Comparison of ENCODE assay signal across 8 cellular contexts in genomic region chr6:12060780-12061619, GRCh38. TPM values are rescaled to one million over a fixed set of nuclear protein-coding genes. Genes with fewer than 3 reads are reported as not detected.
DNase-seq lines count a peak whose midpoint lies in the region; ATAC-seq, FAIRE-seq and TF ChIP-seq lines count a peak whose summit lies in the region.

No MANE protein-coding gene starts in this region.

- WGBS in A549 (ENCODE audit: missing lambda C conversion rate), result 49% methylated on average over 13 of the region's 15 CpGs

- H3K36me3 ChIP-seq in brain microvascular endothelial cell (replicated peaks) (no peaks in the 10 kb centered on the region), WERI-Rb-1 (no peaks in the 10 kb centered on the region)

- H3K27me3 ChIP-seq in brain microvascular endothelial cell (replicated peaks) (no peaks in the 10 kb centered on the region), WERI-Rb-1 (ENCODE audit: insufficient read depth, low read depth, severe bottlenecking) (no peaks in the 10 kb centered on the region)

- TF ChIP-seq CTCF in A549 (IDR thresholded peaks at IDR 0.05) (no peak), WTC11 (IDR thresholded peaks at IDR 0.05) (no peak), brain microvascular endothelial cell (IDR thresholded peaks at IDR 0.05; ENCODE audit: low read depth, low read length, missing control alignments) (no peak), WERI-Rb-1 (IDR thresholded peaks at IDR 0.05; ENCODE audit: low read depth, low read length) (no peak)

- POLR2A ChIA-PET in A549 (lab: Yijun Ruan, JAX) (no interaction called here), WTC11 (lab: Charles Lee) (no interaction called here)

- peak overlapping the region in 1 of 2 experiments; percentile 47; a peak in 3 of 6 replicates for H3K27ac ChIP-seq in A549
- H3K27ac ChIP-seq in brain microvascular endothelial cell, result no peak overlapping the region
- H3K27ac ChIP-seq in WERI-Rb-1, result no peak overlapping the region

- ATAC-seq in A549, result peak; percentile 94 to 95
- ATAC-seq in GM21360 (IDR thresholded peaks at IDR 0.05; ENCODE audit: unreplicated experiment), result peak; percentile 61
- ATAC-seq in WTC11, result peak; percentile 99

- no peaks in the 10 kb centered on the region for H3K9me3 Mint-ChIP-seq in IgD-negative memory B cell
- no peaks in the 10 kb centered on the region for H3K9me3 Mint-ChIP-seq in WTC11

- peak; percentile 27 for TF ChIP-seq POLR2A in A549 (IDR thresholded peaks at IDR 0.05; ENCODE audit: low read length)

- H3K4me1 ChIP-seq in A549, result peaks cover 27% of the 10 kb centered on the region; the same call in 2 of the 3 replicates

- H3K27me3 Mint-ChIP-seq in IgD-negative memory B cell, result no peaks in the 10 kb centered on the region
- no peaks in the 10 kb centered on the region for H3K27me3 Mint-ChIP-seq in WTC11 (ENCODE audit: low read depth)

- TF ChIP-seq RAD21 in A549 (conservative IDR thresholded peaks at IDR 0.05 in 1 of 2, IDR thresholded peaks at IDR 0.05 in 1 of 2), result no peak

- H3K4me1 Mint-ChIP-seq in IgD-negative memory B cell (peaks cover 37 to 60% (median 37%) of the 10 kb centered on the region in 3 donors), WTC11 (peaks cover 39% of the 10 kb centered on the region)

- FAIRE-seq in A549 (lab: Jason Lieb, UNC), result no peak

- in situ Hi-C loops in brain microvascular endothelial cell (cut with HindIII; ENCODE audit: low pct_ligation_motif_present, low sequenced_read_pairs), result no loop called here

- H3K27ac Mint-ChIP-seq in IgD-negative memory B cell (peak overlapping the region; percentile 77 to 97 (median 89)), WTC11 (peak overlapping the region; percentile 89; the same call in 1 of the 2 replicates)

- peak overlapping the region; percentile 67 for H3K4me2 ChIP-seq in A549

- DNase-seq in A549 (ENCODE audit: low read depth in 1 of 2, low spot score in 1 of 2), result peak; percentile 28 to 74
- DNase-seq in WTC11 (ENCODE audit: low spot score), result peak; percentile 68
- peak; percentile 56 for DNase-seq in brain microvascular endothelial cell
- DNase-seq in kidney tubule cell (ENCODE audit: low spot score), result peak; percentile 89
- peak; percentile 15 to 30 (median 19) for DNase-seq in stimulated activated CD4-positive, alpha-beta T cell treated with anti-CD3 and anti-CD28 coated beads, TNF-alpha, amount 100 ng/mL, for 1 hour (ENCODE audit: low read depth in 3 of 3, low spot score in 1 of 3)
- no peak for DNase-seq in WERI-Rb-1

- no peak for TF ChIP-seq EP300 in A549 (IDR thresholded peaks at IDR 0.05)

- H3K9me3 ChIP-seq in A549 (no peaks in the 10 kb centered on the region), WERI-Rb-1 (ENCODE audit: severe bottlenecking) (no peaks in the 10 kb centered on the region)

- H3K4me3 Mint-ChIP-seq in IgD-negative memory B cell (peak overlapping the region; percentile 72 to 92 (median 90)), WTC11 (peak overlapping the region; percentile 44)

- H3K36me3 Mint-ChIP-seq in IgD-negative memory B cell, result peaks cover 4% of the 10 kb centered on the region
- H3K36me3 Mint-ChIP-seq in WTC11, result no peaks in the 10 kb centered on the region

- H3K4me3 ChIP-seq in A549 (peak overlapping the region; percentile 17), brain microvascular endothelial cell (ENCODE audit: low read depth, low read length) (peak overlapping the region; percentile 45), WERI-Rb-1 (ENCODE audit: low read depth, low read length) (no peak overlapping the region)

- CTCF ChIA-PET in A549 (lab: Yijun Ruan, JAX), result no interaction called here
- CTCF ChIA-PET in WTC11 (lab: Charles Lee), result interaction anchor here (1.0 kb wide), 1 partner anchor 14 kb away, joined by 3 read pairs; no protein-coding TSS in a partner anchor

TF ChIP-seq in A549, 52 proteins besides CTCF, POLR2A, EP300 and RAD21 (continues in another document):
- TF ChIP-seq POLR2AphosphoS2 (conservative IDR thresholded peaks at IDR 0.05; ENCODE audit: low read length), result no peak
- peak; percentile 29 to 43; a peak in 1 of 4 replicates for TF ChIP-seq CEBPB (IDR thresholded peaks at IDR 0.05)
- no peak for TF ChIP-seq CBX2 (IDR thresholded peaks at IDR 0.05; ENCODE audit: borderline replicate concordance, low read depth)
- TF ChIP-seq FOSL2 (IDR thresholded peaks at IDR 0.05), result no peak
- no peak for TF ChIP-seq FOSL2 (CRISPR knock-in tag; IDR thresholded peaks at IDR 0.05)
- TF ChIP-seq CBX8 (IDR thresholded peaks at IDR 0.05), result no peak
- TF ChIP-seq REST (IDR thresholded peaks at IDR 0.05), result no peak

TF ChIP-seq in WTC11, 78 proteins besides CTCF, POLR2A, EP300 and RAD21:
- TF ChIP-seq RELA (CRISPR knock-in tag; IDR thresholded peaks at IDR 0.05; ENCODE audit: borderline replicate concordance), result no peak
- peak; percentile 80; the same call in 1 of the 2 replicates for TF ChIP-seq ZNF317 (CRISPR knock-in tag; IDR thresholded peaks at IDR 0.05; ENCODE audit: borderline replicate concordance, low read depth)
- no peak for TF ChIP-seq ATF3 (CRISPR knock-in tag; conservative IDR thresholded peaks at IDR 0.05)

RNA-seq across cellular contexts. Expression of gene HIVEP1, which starts 48.9 kb away (rescaled TPM):
- polyA plus RNA-seq in A549 (2011; rRNA removed) (10.5 and 13.1 TPM in 2 replicates), A549 (2017; fragmentation: RNase III; extraction: RNeasy Plus Mini Kit Qiagen cat#74134 plus additional on column Dnase treatment) (5.8 to 6.1 TPM (median 6.1 TPM) in 3 replicates), IgD-negative memory B cell (14.7 TPM)
- 7.3 and 9.1 TPM in 2 replicates for polyA plus RNA-seq in A549 (2012; cell fraction: cytosol; rRNA removed)
- polyA plus RNA-seq in A549 (2012; cell fraction: nucleus; rRNA removed), result 20.2 and 21.1 TPM in 2 replicates
- 26.3 and 30.2 TPM in 2 replicates for polyA minus RNA-seq in A549 (2011; rRNA and poly(A)+ RNA removed)
- 19.9 to 24.3 TPM (median 20.9 TPM) in 3 replicates for total RNA-seq in WTC11 (2021)
